ENCODE assay signal across 7 cellular contexts in genomic region chr11:133064152-133064877, GRCh38.
DNase-seq lines count a peak whose midpoint lies in the region; ATAC-seq, FAIRE-seq and TF ChIP-seq lines count a peak whose summit lies in the region.

No MANE protein-coding gene starts in this region.

- DNase-seq in NCI-H2081 treated with DMSO at 0.1 percent for 48 hours (lab: John Stamatoyannopoulos, UW) = peak; percentile 29
- DNase-seq in bronchial epithelial cell (ENCODE audit: low read depth) = no peak
- DNase-seq in iris pigment epithelial cell (ENCODE audit: low read depth) = peak; percentile 32
- no peak for DNase-seq in naive thymus-derived CD8-positive, alpha-beta T cell
- DNase-seq in activated CD8-positive, alpha-beta memory T cell treated with anti-CD3 and anti-CD28 coated beads, Interleukin-2, amount 50 U/mL, for 4 hours = no peak

- POLR2A ChIA-PET in naive thymus-derived CD8-positive, alpha-beta T cell (lab: Charles Lee) = no interaction called here

- H3K4me1 Mint-ChIP-seq in naive thymus-derived CD8-positive, alpha-beta T cell = peaks cover 2 to 13% (median 2%) of the 10 kb centered on the region in 4 donors

- peaks cover 0 to 5% (median 0%) of the 10 kb centered on the region in 3 donors for H3K36me3 Mint-ChIP-seq in naive thymus-derived CD8-positive, alpha-beta T cell

- no peak overlapping the region for H3K27ac Mint-ChIP-seq in naive thymus-derived CD8-positive, alpha-beta T cell

- H3K4me3 Mint-ChIP-seq in naive thymus-derived CD8-positive, alpha-beta T cell = peak overlapping the region in 1 of 10 donors; percentile 42

- peak; percentile 36; the same call in 2 of the 3 replicates for TF ChIP-seq CTCF in GM12872 (IDR thresholded peaks at IDR 0.05; ENCODE audit: insufficient read depth, low read depth, low read length)
- TF ChIP-seq CTCF in bronchial epithelial cell (IDR thresholded peaks at IDR 0.05; ENCODE audit: insufficient read depth, low read length, severe bottlenecking) = peak; percentile 44

- peaks cover 20 to 56% (median 50%) of the 10 kb centered on the region in 5 donors for H3K27me3 Mint-ChIP-seq in naive thymus-derived CD8-positive, alpha-beta T cell

- no peaks in the 10 kb centered on the region for H3K27me3 ChIP-seq in bronchial epithelial cell (ENCODE audit: control insufficient read depth, insufficient read depth, low read length)

- no peak for ATAC-seq in naive thymus-derived CD8-positive, alpha-beta T cell

- no peak for FAIRE-seq in bronchial epithelial cell (lab: Jason Lieb, UNC)

- H3K9me3 Mint-ChIP-seq in naive thymus-derived CD8-positive, alpha-beta T cell = peaks cover 0 to 5% (median 0%) of the 10 kb centered on the region in 9 donors

- peak overlapping the region; percentile 29 for H3K4me3 ChIP-seq in bronchial epithelial cell (ENCODE audit: low read depth, low read length)
- H3K4me3 ChIP-seq in skin epidermis = peak overlapping the region; percentile 22 to 49 (median 33)

- H3K36me3 ChIP-seq in bronchial epithelial cell (ENCODE audit: control insufficient read depth, insufficient read depth, low read length) = no peaks in the 10 kb centered on the region

- H3K27ac ChIP-seq in skin epidermis = peak overlapping the region in 14 of 21 experiments; percentile 23 to 84 (median 62)

Comparison
In these comparisons a context has a peak if more than half of its experiments do, and no peak if none do; other contexts are left out.
1. DNase-seq: peak in NCI-H2081 treated with DMSO at 0.1 percent for 48 hours (single experiment) and iris pigment epithelial cell (single experiment); none in bronchial epithelial cell (single experiment), naive thymus-derived CD8-positive, alpha-beta T cell (0 of 10) and activated CD8-positive, alpha-beta memory T cell treated with anti-CD3 and anti-CD28 coated beads, Interleukin-2, amount 50 U/mL, for 4 hours (single experiment).